8 cellular contexts compared by ENCODE assay signal in genomic region chr5:10333154-10334006, GRCh38. TPM values are rescaled to one million over a fixed set of nuclear protein-coding genes. Genes with fewer than 3 reads are reported as not detected.
DNase-seq lines count a peak whose midpoint lies in the region; ATAC-seq and TF ChIP-seq lines count a peak whose summit lies in the region.

No MANE protein-coding gene starts in this region.

- H3K9ac ChIP-seq in HUES64 (ENCODE audit: low read depth, low read length) (peak overlapping the region; percentile 51), smooth muscle cell (ENCODE audit: low read depth) (peak overlapping the region; percentile 56)

- peak; percentile 10 for DNase-seq in stimulated activated CD4-positive, alpha-beta T cell treated with anti-CD3 and anti-CD28 coated beads, Interleukin-4, amount 100 ng/mL, for 1 hour
- no peak for DNase-seq in stimulated activated CD4-positive, alpha-beta T cell treated with anti-CD3 and anti-CD28 coated beads, Interleukin-1b, Interleukin-23, amount 100 ng/mL, for 48 hours
- DNase-seq in MCF 10A (ENCODE audit: unreplicated experiment) = no peak
- peak; percentile 75 for DNase-seq in iPS-NIHi11 (ENCODE audit: low spot score)
- no peak for DNase-seq in smooth muscle cell (lab: John Stamatoyannopoulos, UW; ENCODE audit: unreplicated experiment)
- no peak for DNase-seq in dedifferentiated amniotic fluid mesenchymal stem cell (ENCODE audit: extremely low spot score)

- no peaks in the 10 kb centered on the region for H3K36me3 Mint-ChIP-seq in MCF 10A (ENCODE audit: insufficient read depth, unreplicated experiment)

- H2AFZ ChIP-seq in smooth muscle cell (ENCODE audit: low read depth) = peak overlapping the region; percentile 99

- H3K27ac Mint-ChIP-seq in MCF 10A (ENCODE audit: low read depth, unreplicated experiment) = peak overlapping the region; percentile 63

- peaks cover 67% of the 10 kb centered on the region for H3K27me3 ChIP-seq in HUES64 (ENCODE audit: insufficient read depth, low read length)
- peaks cover 24% of the 10 kb centered on the region for H3K27me3 ChIP-seq in smooth muscle cell (ENCODE audit: low read depth)

- H3K79me2 ChIP-seq in smooth muscle cell (ENCODE audit: low read depth) = no peaks in the 10 kb centered on the region

- peaks cover 13% of the 10 kb centered on the region for H3F3A ChIP-seq in smooth muscle cell (ENCODE audit: low read depth)

- peak overlapping the region; percentile 99 for H3K4me2 ChIP-seq in smooth muscle cell

- H3K27ac ChIP-seq in HUES64 (ENCODE audit: low read depth, low read length) = no peak overlapping the region
- no peak overlapping the region for H3K27ac ChIP-seq in smooth muscle cell (ENCODE audit: low read depth)

- WGBS in HUES64 = 2% methylated on average over 81 of the region's 81 CpGs
- WGBS in smooth muscle cell (ENCODE audit: low lambda C conversion rate) = 2% methylated on average over 60 of the region's 81 CpGs

- H3K9me3 ChIP-seq in HUES64 (ENCODE audit: insufficient read depth, low read depth, low read length) (no peaks in the 10 kb centered on the region), smooth muscle cell (replicated peaks; ENCODE audit: low read depth) (no peaks in the 10 kb centered on the region)

- POLR2A ChIA-PET in MCF 10A (lab: Yijun Ruan, JAX) = interaction anchor here (0.6 kb wide), 1 partner anchor 11 kb away, joined by 3 read pairs; no protein-coding TSS in a partner anchor

- H3K4me1 ChIP-seq in HUES64 (ENCODE audit: insufficient read depth, low read length) (no peaks in the 10 kb centered on the region), smooth muscle cell (ENCODE audit: low read depth) (peaks cover 7% of the 10 kb centered on the region)

- no peak for ATAC-seq in HG03097 (IDR thresholded peaks at IDR 0.05; ENCODE audit: low FRiP score, unreplicated experiment)

- intact Hi-C loops in MCF 10A (cut with micrococcal nuclease) = no loop called here

- H3K27me3 Mint-ChIP-seq in MCF 10A (ENCODE audit: insufficient read depth, unreplicated experiment) = no peaks in the 10 kb centered on the region

- no peaks in the 10 kb centered on the region for H3K36me3 ChIP-seq in HUES64 (ENCODE audit: insufficient read depth, low read length)
- H3K36me3 ChIP-seq in smooth muscle cell (ENCODE audit: low read depth) = no peaks in the 10 kb centered on the region

- no peaks in the 10 kb centered on the region for H3K9me3 Mint-ChIP-seq in MCF 10A (ENCODE audit: unreplicated experiment)

- H3K4me3 ChIP-seq in HUES64 (ENCODE audit: low read length) (peak overlapping the region; percentile 71), smooth muscle cell (peak overlapping the region; percentile 71)

- H3K4me1 Mint-ChIP-seq in MCF 10A (ENCODE audit: insufficient read depth, unreplicated experiment) = peaks cover 28% of the 10 kb centered on the region

- H3K4me3 Mint-ChIP-seq in MCF 10A (ENCODE audit: unreplicated experiment) = peak overlapping the region; percentile 66

- no TSS peak for BruUV-seq in MCF 10A (replicated peaks; lab: Mats Ljungman, UMichigan)

- CTCF ChIA-PET in MCF 10A (lab: Yijun Ruan, JAX) = no interaction called here

- H4K20me1 ChIP-seq in smooth muscle cell (ENCODE audit: low read depth) = no peaks in the 10 kb centered on the region

- TF ChIP-seq CTCF in MCF 10A (IDR thresholded peaks at IDR 0.05; ENCODE audit: unreplicated experiment) (no peak), smooth muscle cell (IDR thresholded peaks at IDR 0.05; ENCODE audit: borderline replicate concordance, insufficient read depth, poor library complexity, severe bottlenecking) (no peak)

RNA-seq across cellular contexts. Expression of gene MARCHF6, which starts 20.1 kb away (rescaled TPM):
- polyA plus RNA-seq in HUES64 (2013, experiment 1 of 2) = 45.1 TPM
- polyA plus RNA-seq in HUES64 (2013, experiment 2 of 2) = 44.3 TPM
- total RNA-seq in MCF 10A (2022) = 118 and 131 TPM in 2 replicates
- 106 and 353 TPM in 2 replicates for total RNA-seq in smooth muscle cell
- polyA plus RNA-seq in smooth muscle cell = 64.2 and 70.0 TPM in 2 replicates

RNA-seq across cellular contexts. Expression of gene CMBL, which starts 25.7 kb away (rescaled TPM):
- polyA plus RNA-seq in HUES64 (2013, experiment 1 of 2) = 21.1 TPM
- 24.5 TPM for polyA plus RNA-seq in HUES64 (2013, experiment 2 of 2)
- total RNA-seq in MCF 10A (2022) (17.6 and 24.9 TPM in 2 replicates), smooth muscle cell (6.3 and 11.4 TPM in 2 replicates)
- polyA plus RNA-seq in smooth muscle cell = 12.0 and 12.1 TPM in 2 replicates

Comparison
In these comparisons a context has a peak if more than half of its experiments do, and no peak if none do; other contexts are left out.
1. DNase-seq: peak in stimulated activated CD4-positive, alpha-beta T cell treated with anti-CD3 and anti-CD28 coated beads, Interleukin-4, amount 100 ng/mL, for 1 hour (single experiment) and iPS-NIHi11 (single experiment); none in stimulated activated CD4-positive, alpha-beta T cell treated with anti-CD3 and anti-CD28 coated beads, Interleukin-1b, Interleukin-23, amount 100 ng/mL, for 48 hours (single experiment), MCF 10A (single experiment), smooth muscle cell (single experiment) and dedifferentiated amniotic fluid mesenchymal stem cell (single experiment).